In the genomic region with DNA sequence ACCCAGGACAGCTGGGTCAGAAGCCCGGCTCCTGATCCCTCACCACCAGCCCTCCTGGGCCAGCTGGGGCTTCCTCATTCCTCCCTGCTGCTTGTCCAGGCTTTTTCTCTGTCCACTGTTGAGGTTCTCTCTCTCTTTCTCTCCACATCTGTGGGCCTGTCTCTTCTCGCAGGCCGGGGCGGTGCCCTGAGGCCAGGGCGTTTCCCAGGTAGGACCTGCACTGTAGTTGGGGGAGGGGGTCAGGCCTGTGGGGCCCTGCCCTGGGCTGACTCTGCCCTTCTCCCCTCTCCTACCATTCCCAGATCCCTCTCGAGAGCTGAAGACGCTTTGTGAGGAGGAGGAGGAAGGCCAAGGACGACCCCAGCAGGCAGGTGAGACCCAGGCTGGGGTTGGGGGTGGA, we compare ENCODE assay signal across 17 cellular contexts. TPM values are rescaled to one million over a fixed set of nuclear protein-coding genes. Genes with fewer than 3 reads are reported as not detected.
"Had no signal": no experiment of that assay in that cellular context is flagged by ENCODE, and none has a peak within 500 bp of the region (broad histone marks: within the 10 kb centered on the region; RNA-seq: fewer than 3 reads in every experiment).

No MANE protein-coding gene starts in this region.

- H3K27ac Mint-ChIP-seq: activated CD4-positive, alpha-beta T cell treated with anti-CD3 and anti-CD28 coated beads for 36 hours; activated CD8-positive, alpha-beta T cell treated with anti-CD3 and anti-CD28 coated beads, Interleukin-2, amount 10 ng/mL, durations not matched to agents 7 days and 5 days; mesothelial cell of epicardium; WTC11 had no signal

- H3K27me3 ChIP-seq: dorsolateral prefrontal cortex, heart left ventricle, left lung, stomach, testis, upper lobe of right lung had no signal

- H3K27me3 Mint-ChIP-seq: activated CD4-positive, alpha-beta T cell treated with anti-CD3 and anti-CD28 coated beads for 36 hours had no signal

- H3K9me3 ChIP-seq: heart left ventricle, left lung, stomach, testis, upper lobe of right lung had no signal

- H3K36me3 ChIP-seq: cardiac muscle cell had no signal

- H3K4me3 Mint-ChIP-seq: activated CD4-positive, alpha-beta T cell treated with anti-CD3 and anti-CD28 coated beads for 36 hours; activated CD8-positive, alpha-beta T cell treated with anti-CD3 and anti-CD28 coated beads, Interleukin-2, amount 10 ng/mL, durations not matched to agents 7 days and 5 days; activated T-cell treated with anti-CD3 and anti-CD28 coated beads, Interleukin-2, amount 50 U/mL, for 4 hours; mesothelial cell of epicardium; T-helper 2 cell treated with Interferon-gamma antibody and Interleukin-4, amounts not matched to agents 5 μg/mL and 100 μg/mL, for 36 hours; WTC11 had no signal

- ATAC-seq: activated CD4-positive, alpha-beta T cell treated with anti-CD3 and anti-CD28 coated beads for 36 hours; activated CD8-positive, alpha-beta T cell treated with anti-CD3 and anti-CD28 coated beads, Interleukin-2, amount 10 ng/mL, durations not matched to agents 7 days and 5 days; activated T-cell treated with anti-CD3 and anti-CD28 coated beads, Interleukin-2, amount 50 U/mL, for 4 hours; heart left ventricle; left lung; upper lobe of right lung; WTC11 had no signal

- H3K36me3 Mint-ChIP-seq: WTC11 had no signal

- H3K27ac ChIP-seq: cardiac muscle cell, dorsolateral prefrontal cortex, left lung, testis, upper lobe of right lung had no signal

- H3K9me3 Mint-ChIP-seq: activated T-cell treated with anti-CD3 and anti-CD28 coated beads, Interleukin-2, amount 50 U/mL, for 4 hours; mesothelial cell of epicardium; T-helper 2 cell treated with Interferon-gamma antibody and Interleukin-4, amounts not matched to agents 5 μg/mL and 100 μg/mL, for 36 hours; WTC11 had no signal

- DNase-seq: activated CD4-positive, alpha-beta T cell treated with anti-CD3 and anti-CD28 coated beads for 36 hours; activated CD8-positive, alpha-beta T cell treated with anti-CD3 and anti-CD28 coated beads, Interleukin-2, amount 10 ng/mL, durations not matched to agents 7 days and 5 days; activated effector memory CD4-positive, alpha-beta T cell treated with anti-CD3 and anti-CD28 coated beads, Interleukin-2, amount 50 U/mL, for 16 hours; activated naive CD4-positive, alpha-beta T cell treated with anti-CD3 and anti-CD28 coated beads, Interleukin-2, amount 50 U/mL, for 16 hours; activated T-cell treated with anti-CD3 and anti-CD28 coated beads, Interleukin-2, amount 50 U/mL, for 4 hours; dorsolateral prefrontal cortex; foreskin melanocyte; heart left ventricle; kidney; left lung; stomach; testis; upper lobe of right lung had no signal

- H3K4me3 ChIP-seq: cardiac muscle cell, dorsolateral prefrontal cortex, heart left ventricle, left lung, stomach, testis, upper lobe of right lung had no signal

RNA-seq across cellular contexts. Expression of a gene that starts 14.8 kb away (rescaled TPM):
- total RNA-seq: cardiac muscle cell had no signal
